Comparison of ENCODE assay signal across 1 cellular context in the genomic region with DNA sequence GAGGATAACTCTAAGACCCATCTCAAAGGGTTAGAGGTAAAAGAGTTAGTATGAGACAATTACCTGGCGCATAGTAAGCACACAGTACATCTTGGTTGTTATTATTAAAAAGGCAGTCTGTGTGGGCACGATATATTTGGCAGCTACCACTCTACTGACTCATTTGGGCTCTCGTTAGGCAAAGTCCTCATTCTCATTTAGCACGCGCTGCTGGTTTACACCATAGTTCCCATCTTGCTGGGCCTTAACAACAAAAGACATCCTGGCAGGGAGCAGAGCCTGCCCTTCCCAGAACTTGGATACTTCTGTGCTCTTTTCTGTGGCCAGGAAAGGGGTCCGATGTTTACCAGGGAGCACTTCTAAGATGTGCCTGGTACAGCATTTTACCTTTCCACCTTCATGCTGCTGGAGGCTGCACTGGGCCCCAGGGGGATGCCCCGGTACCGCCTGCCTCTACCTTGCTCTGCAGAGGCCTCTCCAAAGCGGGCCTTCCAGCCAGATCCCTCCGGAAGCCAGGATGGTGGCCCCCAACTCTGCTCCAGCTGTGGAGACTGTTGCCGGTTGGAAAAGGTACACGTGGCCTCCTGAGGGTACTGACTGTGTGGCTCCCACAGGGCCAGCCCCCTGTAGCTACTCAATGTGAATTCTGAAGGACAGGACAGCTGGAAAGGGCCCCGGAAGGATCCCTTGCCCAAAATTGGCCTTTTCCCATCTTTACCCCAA.
TF ChIP-seq lines count a peak whose summit lies in the region.

No MANE protein-coding gene starts in this region.

TF ChIP-seq in GM23338, 12 proteins besides CTCF, POLR2A, EP300 and RAD21 (continued from another document):
- TF ChIP-seq, protein P1, sequence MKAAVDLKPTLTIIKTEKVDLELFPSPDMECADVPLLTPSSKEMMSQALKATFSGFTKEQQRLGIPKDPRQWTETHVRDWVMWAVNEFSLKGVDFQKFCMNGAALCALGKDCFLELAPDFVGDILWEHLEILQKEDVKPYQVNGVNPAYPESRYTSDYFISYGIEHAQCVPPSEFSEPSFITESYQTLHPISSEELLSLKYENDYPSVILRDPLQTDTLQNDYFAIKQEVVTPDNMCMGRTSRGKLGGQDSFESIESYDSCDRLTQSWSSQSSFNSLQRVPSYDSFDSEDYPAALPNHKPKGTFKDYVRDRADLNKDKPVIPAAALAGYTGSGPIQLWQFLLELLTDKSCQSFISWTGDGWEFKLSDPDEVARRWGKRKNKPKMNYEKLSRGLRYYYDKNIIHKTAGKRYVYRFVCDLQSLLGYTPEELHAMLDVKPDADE (IDR thresholded peaks at IDR 0.05), result no peak
- no peak for TF ChIP-seq EZH2phosphoT487 (IDR thresholded peaks at IDR 0.05; ENCODE audit: unreplicated experiment)
